ENCODE assay signal across 8 cellular contexts in the genomic region with DNA sequence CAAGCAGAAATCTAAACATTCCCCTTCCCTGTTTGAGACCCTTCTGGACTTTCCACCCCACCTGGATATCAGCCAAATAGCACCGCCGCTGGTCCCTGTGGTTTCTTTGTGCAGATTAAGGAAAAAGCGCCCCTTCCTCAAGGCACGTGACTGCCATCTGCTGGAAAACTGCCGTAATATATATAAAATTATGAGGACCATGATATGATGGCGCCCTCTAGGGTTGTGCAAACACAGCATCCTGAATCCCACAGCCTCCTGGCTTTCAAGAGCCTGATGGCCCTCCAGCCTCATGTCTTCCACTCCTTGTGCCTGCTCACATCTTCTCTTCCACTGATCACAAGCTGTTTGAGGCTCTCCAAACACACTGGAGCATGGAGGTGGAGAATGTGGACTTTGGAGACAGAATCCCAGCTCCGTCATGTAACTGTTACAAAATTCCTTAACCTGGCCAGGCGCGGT.
DNase-seq lines count a peak whose midpoint lies in the region; ATAC-seq, FAIRE-seq and TF ChIP-seq lines count a peak whose summit lies in the region.

No MANE protein-coding gene starts in this region.

- H3K4me3 ChIP-seq in AG04449 (ENCODE audit: low read depth, low read length) (no peak overlapping the region), GM12865 (ENCODE audit: low read depth, low read length) (no peak overlapping the region), small intestine (ENCODE audit: low read depth in 1 of 2, low read length in 2 of 2) (no peak overlapping the region)

- ATAC-seq in GM21723 (IDR thresholded peaks at IDR 0.05; ENCODE audit: unreplicated experiment) (no peak), HG03108 (IDR thresholded peaks at IDR 0.05; ENCODE audit: unreplicated experiment) (no peak)

- H3K36me3 Mint-ChIP-seq in activated CD4-positive, alpha-beta T cell treated with anti-CD3 and anti-CD28 coated beads, Interleukin-2, amount 10 ng/mL, durations not matched to agents 24 days and 14 days (ENCODE audit: low read depth), result no peaks in the 10 kb centered on the region

- TF ChIP-seq CTCF in AG04449 (IDR thresholded peaks at IDR 0.05; ENCODE audit: insufficient read depth, low read length, missing control alignments) (peak; percentile 55), GM12865 (IDR thresholded peaks at IDR 0.05; ENCODE audit: insufficient read depth, low read depth, low read length, missing control alignments) (peak; percentile 55)

- H3K27me3 ChIP-seq in small intestine (ENCODE audit: control insufficient read depth in 2 of 2, insufficient read depth in 2 of 2, low read length in 2 of 2), result no peaks in the 10 kb centered on the region

- no peak for DNase-seq in AG04449 (ENCODE audit: low read depth, low spot score)
- peak; percentile 61 for DNase-seq in GM12865 (ENCODE audit: low read depth)
- peak; percentile 85 for DNase-seq in NCI-H2171 treated with DMSO at 0.1 percent for 48 hours (lab: John Stamatoyannopoulos, UW)
- DNase-seq in activated CD4-positive, alpha-beta T cell treated with anti-CD3 and anti-CD28 coated beads, Interleukin-2, amount 10 ng/mL, durations not matched to agents 24 days and 14 days, result peak; percentile 86
- peak; percentile 24 for DNase-seq in fibroblast of the conjunctiva (ENCODE audit: low read depth)
- DNase-seq in small intestine, result peak; percentile 16

- no peaks in the 10 kb centered on the region for H3K9me3 Mint-ChIP-seq in activated CD4-positive, alpha-beta T cell treated with anti-CD3 and anti-CD28 coated beads, Interleukin-2, amount 10 ng/mL, durations not matched to agents 24 days and 14 days

- no peaks in the 10 kb centered on the region for H3K4me1 ChIP-seq in small intestine (ENCODE audit: control insufficient read depth in 2 of 2, insufficient read depth in 1 of 2, low read depth in 1 of 2, low read length in 1 of 2)

- no peaks in the 10 kb centered on the region for H3K36me3 ChIP-seq in small intestine (ENCODE audit: control insufficient read depth in 2 of 2, insufficient read depth in 2 of 2, low read length in 2 of 2)

- FAIRE-seq in small intestine (lab: Jason Lieb, UNC), result no peak

- no peaks in the 10 kb centered on the region for H3K9me3 ChIP-seq in small intestine (ENCODE audit: control insufficient read depth, low read depth)

- peaks cover 7% of the 10 kb centered on the region for H3K27me3 Mint-ChIP-seq in activated CD4-positive, alpha-beta T cell treated with anti-CD3 and anti-CD28 coated beads, Interleukin-2, amount 10 ng/mL, durations not matched to agents 24 days and 14 days

- H3K27ac Mint-ChIP-seq in activated CD4-positive, alpha-beta T cell treated with anti-CD3 and anti-CD28 coated beads, Interleukin-2, amount 10 ng/mL, durations not matched to agents 24 days and 14 days, result no peak overlapping the region

- WGBS in small intestine, 3 donors, result 29 to 31% (median 29%) methylated on average over 9 of the region's 9 CpGs

- peaks cover 19% of the 10 kb centered on the region for H3K4me1 Mint-ChIP-seq in activated CD4-positive, alpha-beta T cell treated with anti-CD3 and anti-CD28 coated beads, Interleukin-2, amount 10 ng/mL, durations not matched to agents 24 days and 14 days

- CTCF ChIA-PET in AG04449 (lab: Yijun Ruan, JAX), result interaction anchor here (0.6 to 2.1 kb wide), 9 partner anchors 8 to 214 kb away, joined by 3 to 20 read pairs (median 5); a partner anchor contains a TSS

- intact Hi-C loops in activated CD4-positive, alpha-beta T cell treated with anti-CD3 and anti-CD28 coated beads, Interleukin-2, amount 10 ng/mL, durations not matched to agents 24 days and 14 days (cut with micrococcal nuclease), result loop anchor here (1.0 kb wide), 1 partner anchor 144 kb away; no protein-coding TSS in a partner anchor

- POLR2A ChIA-PET in AG04449 (lab: Yijun Ruan, JAX), result no interaction called here

- no peak overlapping the region for H3K27ac ChIP-seq in small intestine (ENCODE audit: low read depth in 1 of 2, low read length in 1 of 2)

- peak overlapping the region; percentile 58 for H3K4me3 Mint-ChIP-seq in activated CD4-positive, alpha-beta T cell treated with anti-CD3 and anti-CD28 coated beads, Interleukin-2, amount 10 ng/mL, durations not matched to agents 24 days and 14 days
